Comparison of ENCODE assay signal across 8 cellular contexts in the genomic region with DNA sequence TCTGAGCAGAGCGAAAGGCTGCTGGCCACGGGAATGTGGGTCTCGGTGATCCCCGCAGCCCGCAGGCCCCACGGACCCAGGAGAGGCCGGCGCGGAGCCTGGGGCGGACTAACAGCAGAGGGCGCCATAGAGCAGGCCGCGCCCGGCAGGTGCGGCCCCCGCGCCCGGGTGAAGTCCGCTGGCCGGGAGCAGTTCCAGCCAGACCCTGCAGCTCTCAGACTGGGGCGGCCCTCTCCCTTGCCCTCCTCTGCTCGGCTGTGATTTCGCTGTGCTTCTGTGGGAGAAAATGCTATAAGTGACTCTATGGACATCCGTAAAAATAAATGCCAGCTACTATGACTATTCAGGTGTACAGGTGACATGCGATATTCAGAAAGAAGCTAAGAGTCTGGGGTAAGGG. TPM values are rescaled to one million over a fixed set of nuclear protein-coding genes. Genes with fewer than 3 reads are reported as not detected.
DNase-seq lines count a peak whose midpoint lies in the region; ATAC-seq, FAIRE-seq and TF ChIP-seq lines count a peak whose summit lies in the region.

No MANE protein-coding gene starts in this region.

- no TSS peak for BruUV-seq in HCT116 (replicated peaks; lab: Mats Ljungman, UMichigan)

- no peaks in the 10 kb centered on the region for H3K9me3 ChIP-seq in HCT116 (ENCODE audit: control insufficient read depth in 1 of 2, insufficient read depth in 1 of 2, low read depth in 1 of 2, low read length in 2 of 2)
- H3K9me3 ChIP-seq in tibial nerve: no peaks in the 10 kb centered on the region

- intact Hi-C loops in HCT116 (cut with micrococcal nuclease): loop anchor here (1.0 kb wide), 2 partner anchors 123 to 154 kb away; no protein-coding TSS in a partner anchor

- WGBS in tibial nerve, 2 donors: 5% methylated on average over 13 to 16 of the region's 25 CpGs

- H3K9me2 ChIP-seq in HCT116 (ENCODE audit: insufficient read depth): no peaks in the 10 kb centered on the region

- peaks cover 58% of the 10 kb centered on the region for H3K27me3 Mint-ChIP-seq in activated T-cell treated with anti-CD3 and anti-CD28 coated beads, Interleukin-2, amount 50 U/mL, for 4 hours (ENCODE audit: low read depth)
- H3K27me3 Mint-ChIP-seq in osteocyte (ENCODE audit: unreplicated experiment): peaks cover 61% of the 10 kb centered on the region

- H3K4me1 ChIP-seq in HCT116 (ENCODE audit: control insufficient read depth in 1 of 2, insufficient read depth in 2 of 2, low read length in 2 of 2) (peaks cover 4 to 20% of the 10 kb centered on the region in 2 experiments; a peak in 3 of 4 replicates), tibial nerve (peaks cover 0 to 21% (median 0%) of the 10 kb centered on the region in 4 donors)

- H3K9me3 Mint-ChIP-seq in activated T-cell treated with anti-CD3 and anti-CD28 coated beads, Interleukin-2, amount 50 U/mL, for 4 hours: no peaks in the 10 kb centered on the region
- H3K9me3 Mint-ChIP-seq in osteocyte (ENCODE audit: unreplicated experiment): no peaks in the 10 kb centered on the region

- TF ChIP-seq RAD21 in HCT116 (IDR thresholded peaks at IDR 0.05; ENCODE audit: low read depth): peak; percentile 66

- H3K36me3 ChIP-seq in HCT116 (ENCODE audit: control insufficient read depth in 1 of 2, insufficient read depth in 2 of 2, low read length in 2 of 2) (no peaks in the 10 kb centered on the region), tibial nerve (no peaks in the 10 kb centered on the region)

- no peaks in the 10 kb centered on the region for H4K20me1 ChIP-seq in HCT116 (ENCODE audit: insufficient read depth)

- RAD21 ChIA-PET in HCT116 (lab: Charles Lee; ENCODE audit: low non-redundant PET in 1 of 2, low total read pairs in 2 of 2, uncharacterized antibody in 2 of 2, unreplicated experiment in 2 of 2): interaction anchor here (0.8 to 3.7 kb wide), 6 partner anchors 123 to 468 kb away, joined by 4 to 31 read pairs (median 8); no protein-coding TSS in a partner anchor

- TF ChIP-seq CTCF in D721Med (IDR thresholded peaks at IDR 0.05; ENCODE audit: insufficient read depth, missing control alignments): peak; percentile 50
- TF ChIP-seq CTCF in HCT116 (IDR thresholded peaks at IDR 0.05 in 2 of 3, conservative IDR thresholded peaks at IDR 0.05 in 1 of 3; ENCODE audit: borderline replicate concordance in 1 of 3, insufficient read depth in 1 of 3, low read depth in 2 of 3, low read length in 2 of 3): peak; percentile 83 to 96 (median 87)
- peak; percentile 92 for TF ChIP-seq CTCF in osteocyte (IDR thresholded peaks at IDR 0.05)
- TF ChIP-seq CTCF in tibial nerve (IDR thresholded peaks at IDR 0.05): peak; percentile 71 to 95 (median 90)

- H3K36me3 Mint-ChIP-seq in activated T-cell treated with anti-CD3 and anti-CD28 coated beads, Interleukin-2, amount 50 U/mL, for 4 hours (ENCODE audit: insufficient read depth): no peaks in the 10 kb centered on the region
- H3K36me3 Mint-ChIP-seq in osteocyte (ENCODE audit: unreplicated experiment): no peaks in the 10 kb centered on the region

- H3K79me2 ChIP-seq in HCT116 (ENCODE audit: insufficient read depth, low read length): no peaks in the 10 kb centered on the region

- TF ChIP-seq POLR2A in HCT116 (IDR thresholded peaks at IDR 0.05; ENCODE audit: borderline replicate concordance, extremely low read depth, insufficient read depth, insufficient read length) (no peak), tibial nerve (IDR thresholded peaks at IDR 0.05) (no peak)

- H3K27ac ChIP-seq in HCT116 (ENCODE audit: low read depth, low read length) (no peak overlapping the region), tibial nerve (no peak overlapping the region)

- POLR2A ChIA-PET in HCT116 (lab: Charles Lee): interaction anchor here (0.6 to 2.0 kb wide), 9 partner anchors 9 to 404 kb away, joined by 3 to 15 read pairs (median 4); partner anchors contain the start of gene MTIF3

- TF ChIP-seq EP300 in tibial nerve (IDR thresholded peaks at IDR 0.05): no peak

- H3K27me3 ChIP-seq in HCT116 (ENCODE audit: insufficient read depth, low read length) (no peaks in the 10 kb centered on the region), tibial nerve (peaks cover 0 to 62% of the 10 kb centered on the region in 2 donors)

- FAIRE-seq in D721Med (lab: Jason Lieb, UNC): no peak

- H3K27ac Mint-ChIP-seq in osteocyte (ENCODE audit: unreplicated experiment): no peak overlapping the region

- DNase-seq in D721Med (ENCODE audit: insufficient read length, low spot score) (peak; percentile 59), HCT116 (ENCODE audit: low read depth, low spot score) (peak; percentile 32), NOMO-1 treated with dmso at 0.1 percent for 144 hours (lab: John Stamatoyannopoulos, UW; ENCODE audit: unreplicated experiment) (peak; percentile 33), fibroblast of peridontal ligament (ENCODE audit: extremely low read depth) (peak; percentile 22), osteocyte (ENCODE audit: extremely low spot score, unreplicated experiment) (peak; percentile 88), tibial nerve (ENCODE audit: low spot score in 2 of 2) (peak in 1 of 2 donors; percentile 23)
- DNase-seq in activated T-cell treated with anti-CD3 and anti-CD28 coated beads, Interleukin-2, amount 50 U/mL, for 4 hours: peak; percentile 55

- peak overlapping the region; percentile 68 for H3K4me2 ChIP-seq in HCT116 (ENCODE audit: low read length)

- no peak overlapping the region for H3K9ac ChIP-seq in HCT116 (ENCODE audit: low read length)

- peak overlapping the region; percentile 32 for H3K4me3 Mint-ChIP-seq in activated T-cell treated with anti-CD3 and anti-CD28 coated beads, Interleukin-2, amount 50 U/mL, for 4 hours
- no peak overlapping the region for H3K4me3 Mint-ChIP-seq in osteocyte (ENCODE audit: unreplicated experiment)

- peak overlapping the region; percentile 97 for H2AFZ ChIP-seq in HCT116 (ENCODE audit: low read depth, low read length, poor library complexity, severe bottlenecking)

- H3K4me3 ChIP-seq in HCT116 (replicated peaks in 1 of 2; ENCODE audit: low read depth in 1 of 2, low read length in 2 of 2): peak overlapping the region; percentile 37 to 39
- peak overlapping the region in 2 of 4 donors; percentile 20 to 36 for H3K4me3 ChIP-seq in tibial nerve

- CTCF ChIA-PET in HCT116 (lab: Charles Lee): interaction anchor here (0.7 to 7.5 kb wide), 29 partner anchors 9 to 845 kb away, joined by 3 to 307 read pairs (median 4); no protein-coding TSS in a partner anchor

- H3K4me1 Mint-ChIP-seq in activated T-cell treated with anti-CD3 and anti-CD28 coated beads, Interleukin-2, amount 50 U/mL, for 4 hours (ENCODE audit: low read depth): peaks cover 3% of the 10 kb centered on the region
- peaks cover 2% of the 10 kb centered on the region for H3K4me1 Mint-ChIP-seq in osteocyte (ENCODE audit: unreplicated experiment)

- ATAC-seq in HCT116: peak; percentile 86
- ATAC-seq in activated T-cell treated with anti-CD3 and anti-CD28 coated beads, Interleukin-2, amount 50 U/mL, for 4 hours: peak; percentile 86 to 87
- ATAC-seq in GM18517 (IDR thresholded peaks at IDR 0.05; ENCODE audit: unreplicated experiment): no peak

TF ChIP-seq in HCT116, 20 proteins besides CTCF, POLR2A, EP300 and RAD21:
- TF ChIP-seq, protein P1, sequence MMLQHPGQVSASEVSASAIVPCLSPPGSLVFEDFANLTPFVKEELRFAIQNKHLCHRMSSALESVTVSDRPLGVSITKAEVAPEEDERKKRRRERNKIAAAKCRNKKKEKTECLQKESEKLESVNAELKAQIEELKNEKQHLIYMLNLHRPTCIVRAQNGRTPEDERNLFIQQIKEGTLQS (IDR thresholded peaks at IDR 0.05): no peak
- TF ChIP-seq TCF7L2 (IDR thresholded peaks at IDR 0.05; ENCODE audit: borderline replicate concordance, extremely low read depth, insufficient read depth, insufficient read length) (no peak), EGR1 (IDR thresholded peaks at IDR 0.05; ENCODE audit: low read depth) (peak; percentile 22; the same call in 1 of the 2 replicates), CBX3 (IDR thresholded peaks at IDR 0.05; ENCODE audit: low read depth) (0 out of 2 replicates have a peak, but pooled peaks have one; percentile 5), EZH2phosphoT487 (IDR thresholded peaks at IDR 0.05; ENCODE audit: borderline replicate concordance) (no peak), ZBTB33 (IDR thresholded peaks at IDR 0.05; ENCODE audit: extremely low read depth, insufficient replicate concordance, low read length) (no peak), ZFX (IDR thresholded peaks at IDR 0.05) (peak; percentile 14; the same call in 1 of the 2 replicates), SP1 (IDR thresholded peaks at IDR 0.05; ENCODE audit: low read depth) (no peak), MAX (IDR thresholded peaks at IDR 0.05) (no peak)

RNA-seq across cellular contexts. Expression of gene GSX1, which starts 37.7 kb away (rescaled TPM):
- not detected for total RNA-seq in HCT116 (2021; ENCODE audit: unreplicated experiment)
- polyA plus RNA-seq in HCT116 (2012): not detected in 2 replicates
- not detected for total RNA-seq in activated T-cell treated with anti-CD3 and anti-CD28 coated beads, Interleukin-2, amount 50 U/mL, for 4 hours
- not detected in 2 replicates for total RNA-seq in osteocyte
- total RNA-seq in tibial nerve: not detected
